Comparison of ENCODE assay signal across 1 cellular context in the genomic region with DNA sequence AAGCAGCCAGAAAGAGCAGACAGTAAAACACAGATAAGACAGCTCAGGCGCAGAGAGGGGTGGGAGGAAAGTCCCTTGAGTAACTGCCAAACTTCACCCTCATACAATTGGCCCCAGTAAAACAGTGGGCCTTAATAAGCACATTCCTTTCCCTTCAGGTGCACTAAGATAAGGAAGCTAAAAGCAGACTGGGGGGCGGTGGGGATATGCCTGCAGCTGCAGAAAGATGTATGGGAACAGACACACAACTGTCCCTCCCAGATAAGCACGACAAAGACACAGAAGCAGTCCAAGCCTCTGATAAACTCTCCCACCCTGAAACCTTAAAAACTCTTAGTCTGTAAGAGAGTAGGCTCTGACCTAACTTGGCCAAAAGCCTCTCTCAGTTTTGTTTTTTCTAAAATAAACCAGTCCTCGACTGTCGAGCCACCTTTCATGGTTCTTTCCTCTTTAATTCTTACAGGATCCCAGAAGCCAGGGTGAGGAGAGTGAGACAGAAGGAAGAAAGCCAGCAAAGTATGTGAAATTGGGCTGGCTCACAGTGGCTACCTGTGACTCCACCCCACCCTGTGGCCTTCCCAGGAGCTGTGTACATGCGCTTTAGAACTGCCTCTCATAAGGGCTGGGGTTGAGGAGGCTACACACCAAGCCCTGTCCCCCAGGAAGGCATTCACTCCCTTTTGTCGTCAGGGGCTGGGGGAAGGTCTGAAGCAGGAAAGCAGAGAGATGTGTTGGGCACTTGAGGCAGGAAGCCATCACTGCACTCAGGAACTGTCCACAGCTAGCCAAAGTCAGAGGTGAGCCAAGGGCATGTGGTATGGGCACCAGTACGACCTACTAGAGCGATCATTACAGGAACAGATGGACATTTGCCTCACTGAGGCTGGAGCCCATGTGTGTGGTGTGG.
TF ChIP-seq lines count a peak whose summit lies in the region.

No MANE protein-coding gene starts in this region.

TF ChIP-seq in K562, 482 proteins besides CTCF, POLR2A, EP300 and RAD21 (continued from another document and continues in another):
- no peak for TF ChIP-seq ZNF124 (CRISPR knock-in tag; IDR thresholded peaks at IDR 0.05)
- no peak for TF ChIP-seq GTF2F1 (IDR thresholded peaks at IDR 0.05; ENCODE audit: low read depth, low read length)
- TF ChIP-seq MBD2 (IDR thresholded peaks at IDR 0.05; ENCODE audit: borderline replicate concordance, low read depth), result peak; percentile 91
- no peak for TF ChIP-seq ZNF57 (CRISPR knock-in tag; IDR thresholded peaks at IDR 0.05)
- no peak for TF ChIP-seq EP400 (IDR thresholded peaks at IDR 0.05)
- 0 out of 2 replicates have a peak, but pooled peaks have one; percentile 40 for TF ChIP-seq KAT7 (CRISPR knock-in tag; IDR thresholded peaks at IDR 0.05; ENCODE audit: borderline replicate concordance)
- peak; percentile 54; the same call in 1 of the 2 replicates for TF ChIP-seq JUN (IDR thresholded peaks at IDR 0.05; ENCODE audit: borderline replicate concordance, low read depth, low read length)
- TF ChIP-seq JUN (CRISPR knock-in tag; IDR thresholded peaks at IDR 0.05; ENCODE audit: borderline replicate concordance), result no peak
- TF ChIP-seq MEF2A (IDR thresholded peaks at IDR 0.05; ENCODE audit: control insufficient read depth, low read depth, low read length), result peak; percentile 76
- peak; percentile 61; the same call in 1 of the 2 replicates for TF ChIP-seq ADNP (tag; IDR thresholded peaks at IDR 0.05)
- TF ChIP-seq, protein P1, sequence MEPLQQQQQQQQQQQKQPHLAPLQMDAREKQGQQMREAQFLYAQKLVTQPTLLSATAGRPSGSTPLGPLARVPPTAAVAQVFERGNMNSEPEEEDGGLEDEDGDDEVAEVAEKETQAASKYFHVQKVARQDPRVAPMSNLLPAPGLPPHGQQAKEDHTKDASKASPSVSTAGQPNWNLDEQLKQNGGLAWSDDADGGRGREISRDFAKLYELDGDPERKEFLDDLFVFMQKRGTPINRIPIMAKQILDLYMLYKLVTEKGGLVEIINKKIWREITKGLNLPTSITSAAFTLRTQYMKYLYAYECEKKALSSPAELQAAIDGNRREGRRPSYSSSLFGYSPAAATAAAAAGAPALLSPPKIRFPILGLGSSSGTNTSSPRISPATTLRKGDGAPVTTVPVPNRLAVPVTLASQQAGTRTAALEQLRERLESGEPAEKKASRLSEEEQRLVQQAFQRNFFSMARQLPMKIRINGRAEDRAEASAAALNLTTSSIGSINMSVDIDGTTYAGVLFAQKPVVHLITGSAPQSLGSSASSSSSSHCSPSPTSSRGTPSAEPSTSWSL (CRISPR knock-in tag; IDR thresholded peaks at IDR 0.05; ENCODE audit: borderline replicate concordance), result no peak
- TF ChIP-seq, protein P2, sequence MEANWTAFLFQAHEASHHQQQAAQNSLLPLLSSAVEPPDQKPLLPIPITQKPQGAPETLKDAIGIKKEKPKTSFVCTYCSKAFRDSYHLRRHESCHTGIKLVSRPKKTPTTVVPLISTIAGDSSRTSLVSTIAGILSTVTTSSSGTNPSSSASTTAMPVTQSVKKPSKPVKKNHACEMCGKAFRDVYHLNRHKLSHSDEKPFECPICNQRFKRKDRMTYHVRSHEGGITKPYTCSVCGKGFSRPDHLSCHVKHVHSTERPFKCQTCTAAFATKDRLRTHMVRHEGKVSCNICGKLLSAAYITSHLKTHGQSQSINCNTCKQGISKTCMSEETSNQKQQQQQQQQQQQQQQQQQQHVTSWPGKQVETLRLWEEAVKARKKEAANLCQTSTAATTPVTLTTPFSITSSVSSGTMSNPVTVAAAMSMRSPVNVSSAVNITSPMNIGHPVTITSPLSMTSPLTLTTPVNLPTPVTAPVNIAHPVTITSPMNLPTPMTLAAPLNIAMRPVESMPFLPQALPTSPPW (CRISPR knock-in tag; IDR thresholded peaks at IDR 0.05), result peak; percentile 94
- TF ChIP-seq MAZ (CRISPR knock-in tag; conservative IDR thresholded peaks at IDR 0.05 in 1 of 2, IDR thresholded peaks at IDR 0.05 in 1 of 2), result peak; percentile 84 to 93
- TF ChIP-seq, protein P3, sequence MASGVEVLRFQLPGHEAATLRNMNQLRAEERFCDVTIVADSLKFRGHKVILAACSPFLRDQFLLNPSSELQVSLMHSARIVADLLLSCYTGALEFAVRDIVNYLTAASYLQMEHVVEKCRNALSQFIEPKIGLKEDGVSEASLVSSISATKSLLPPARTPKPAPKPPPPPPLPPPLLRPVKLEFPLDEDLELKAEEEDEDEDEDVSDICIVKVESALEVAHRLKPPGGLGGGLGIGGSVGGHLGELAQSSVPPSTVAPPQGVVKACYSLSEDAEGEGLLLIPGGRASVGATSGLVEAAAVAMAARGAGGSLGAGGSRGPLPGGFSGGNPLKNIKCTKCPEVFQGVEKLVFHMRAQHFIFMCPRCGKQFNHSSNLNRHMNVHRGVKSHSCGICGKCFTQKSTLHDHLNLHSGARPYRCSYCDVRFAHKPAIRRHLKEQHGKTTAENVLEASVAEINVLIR (CRISPR knock-in tag; IDR thresholded peaks at IDR 0.05), result peak; percentile 60; the same call in 1 of the 2 replicates
- no peak for TF ChIP-seq PCBP2 (IDR thresholded peaks at IDR 0.05; ENCODE audit: low read depth, low read length, poor library complexity, severe bottlenecking)
- 0 out of 2 replicates have a peak, but pooled peaks have one; percentile 45 for TF ChIP-seq NCOA6 (IDR thresholded peaks at IDR 0.05)
- TF ChIP-seq, protein P4, sequence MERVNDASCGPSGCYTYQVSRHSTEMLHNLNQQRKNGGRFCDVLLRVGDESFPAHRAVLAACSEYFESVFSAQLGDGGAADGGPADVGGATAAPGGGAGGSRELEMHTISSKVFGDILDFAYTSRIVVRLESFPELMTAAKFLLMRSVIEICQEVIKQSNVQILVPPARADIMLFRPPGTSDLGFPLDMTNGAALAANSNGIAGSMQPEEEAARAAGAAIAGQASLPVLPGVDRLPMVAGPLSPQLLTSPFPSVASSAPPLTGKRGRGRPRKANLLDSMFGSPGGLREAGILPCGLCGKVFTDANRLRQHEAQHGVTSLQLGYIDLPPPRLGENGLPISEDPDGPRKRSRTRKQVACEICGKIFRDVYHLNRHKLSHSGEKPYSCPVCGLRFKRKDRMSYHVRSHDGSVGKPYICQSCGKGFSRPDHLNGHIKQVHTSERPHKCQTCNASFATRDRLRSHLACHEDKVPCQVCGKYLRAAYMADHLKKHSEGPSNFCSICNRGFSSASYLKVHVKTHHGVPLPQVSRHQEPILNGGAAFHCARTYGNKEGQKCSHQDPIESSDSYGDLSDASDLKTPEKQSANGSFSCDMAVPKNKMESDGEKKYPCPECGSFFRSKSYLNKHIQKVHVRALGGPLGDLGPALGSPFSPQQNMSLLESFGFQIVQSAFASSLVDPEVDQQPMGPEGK (CRISPR knock-in tag; IDR thresholded peaks at IDR 0.05; ENCODE audit: borderline replicate concordance), result 0 out of 2 replicates have a peak, but pooled peaks have one; percentile 55
- TF ChIP-seq, protein P5, sequence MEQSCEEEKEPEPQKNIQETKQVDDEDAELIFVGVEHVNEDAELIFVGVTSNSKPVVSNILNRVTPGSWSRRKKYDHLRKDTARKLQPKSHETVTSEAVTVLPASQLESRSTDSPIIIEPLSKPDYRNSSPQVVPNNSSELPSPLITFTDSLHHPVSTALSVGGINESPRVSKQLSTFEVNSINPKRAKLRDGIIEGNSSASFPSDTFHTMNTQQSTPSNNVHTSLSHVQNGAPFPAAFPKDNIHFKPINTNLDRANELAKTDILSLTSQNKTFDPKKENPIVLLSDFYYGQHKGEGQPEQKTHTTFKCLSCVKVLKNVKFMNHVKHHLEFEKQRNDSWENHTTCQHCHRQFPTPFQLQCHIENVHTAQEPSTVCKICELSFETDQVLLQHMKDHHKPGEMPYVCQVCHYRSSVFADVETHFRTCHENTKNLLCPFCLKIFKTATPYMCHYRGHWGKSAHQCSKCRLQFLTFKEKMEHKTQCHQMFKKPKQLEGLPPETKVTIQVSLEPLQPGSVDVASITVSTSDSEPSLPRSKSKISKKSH (CRISPR knock-in tag; IDR thresholded peaks at IDR 0.05), result no peak
- no peak for TF ChIP-seq TFAM (CRISPR knock-in tag; conservative IDR thresholded peaks at IDR 0.05)
- peak; percentile 96 for TF ChIP-seq ZNF311 (CRISPR knock-in tag; IDR thresholded peaks at IDR 0.05)
- peak; percentile 83; the same call in 1 of the 2 replicates for TF ChIP-seq KLF13 (tag; IDR thresholded peaks at IDR 0.05; ENCODE audit: borderline replicate concordance, low read depth)
- TF ChIP-seq SLC30A9 (CRISPR knock-in tag; IDR thresholded peaks at IDR 0.05), result no peak
- peak; percentile 54; the same call in 1 of the 2 replicates for TF ChIP-seq ZKSCAN1 (IDR thresholded peaks at IDR 0.05; ENCODE audit: low read depth, low read length)
- no peak for TF ChIP-seq ZKSCAN3 (CRISPR knock-in tag; IDR thresholded peaks at IDR 0.05)
- peak; percentile 67; the same call in 1 of the 2 replicates for TF ChIP-seq ZNF354B (CRISPR knock-in tag; IDR thresholded peaks at IDR 0.05)
- peak; percentile 100 for TF ChIP-seq ARID1B (IDR thresholded peaks at IDR 0.05)
- no peak for TF ChIP-seq ZFP1 (CRISPR knock-in tag; IDR thresholded peaks at IDR 0.05)
- peak; percentile 92 for TF ChIP-seq BACH1 (tag; IDR thresholded peaks at IDR 0.05)
- 0 out of 2 replicates have a peak, but pooled peaks have one; percentile 18 for TF ChIP-seq ERF (CRISPR knock-in tag; IDR thresholded peaks at IDR 0.05)
- TF ChIP-seq, protein P6, sequence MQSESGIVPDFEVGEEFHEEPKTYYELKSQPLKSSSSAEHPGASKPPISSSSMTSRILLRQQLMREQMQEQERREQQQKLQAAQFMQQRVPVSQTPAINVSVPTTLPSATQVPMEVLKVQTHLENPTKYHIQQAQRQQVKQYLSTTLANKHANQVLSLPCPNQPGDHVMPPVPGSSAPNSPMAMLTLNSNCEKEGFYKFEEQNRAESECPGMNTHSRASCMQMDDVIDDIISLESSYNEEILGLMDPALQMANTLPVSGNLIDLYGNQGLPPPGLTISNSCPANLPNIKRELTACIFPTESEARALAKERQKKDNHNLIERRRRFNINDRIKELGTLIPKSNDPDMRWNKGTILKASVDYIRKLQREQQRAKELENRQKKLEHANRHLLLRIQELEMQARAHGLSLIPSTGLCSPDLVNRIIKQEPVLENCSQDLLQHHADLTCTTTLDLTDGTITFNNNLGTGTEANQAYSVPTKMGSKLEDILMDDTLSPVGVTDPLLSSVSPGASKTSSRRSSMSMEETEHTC (IDR thresholded peaks at IDR 0.05), result peak; percentile 66; the same call in 1 of the 2 replicates
- no peak for TF ChIP-seq ZNF174 (CRISPR knock-in tag; IDR thresholded peaks at IDR 0.05)
- TF ChIP-seq DACH1 (IDR thresholded peaks at IDR 0.05; ENCODE audit: partially characterized antibody), result peak; percentile 52
- TF ChIP-seq ELF1 (tag; IDR thresholded peaks at IDR 0.05), result peak; percentile 66; the same call in 1 of the 2 replicates
- peak; percentile 91 for TF ChIP-seq SMAD1 (IDR thresholded peaks at IDR 0.05; ENCODE audit: low read depth, low read length, partially characterized antibody)
- TF ChIP-seq CREB1 (IDR thresholded peaks at IDR 0.05), result peak; percentile 80
- TF ChIP-seq CREB1 (CRISPR knock-in tag; IDR thresholded peaks at IDR 0.05), result no peak; the same call in 1 of the 2 replicates
- 0 out of 2 replicates have a peak, but pooled peaks have one; percentile 78 for TF ChIP-seq ZC3H8 (IDR thresholded peaks at IDR 0.05)
- TF ChIP-seq, protein P7, sequence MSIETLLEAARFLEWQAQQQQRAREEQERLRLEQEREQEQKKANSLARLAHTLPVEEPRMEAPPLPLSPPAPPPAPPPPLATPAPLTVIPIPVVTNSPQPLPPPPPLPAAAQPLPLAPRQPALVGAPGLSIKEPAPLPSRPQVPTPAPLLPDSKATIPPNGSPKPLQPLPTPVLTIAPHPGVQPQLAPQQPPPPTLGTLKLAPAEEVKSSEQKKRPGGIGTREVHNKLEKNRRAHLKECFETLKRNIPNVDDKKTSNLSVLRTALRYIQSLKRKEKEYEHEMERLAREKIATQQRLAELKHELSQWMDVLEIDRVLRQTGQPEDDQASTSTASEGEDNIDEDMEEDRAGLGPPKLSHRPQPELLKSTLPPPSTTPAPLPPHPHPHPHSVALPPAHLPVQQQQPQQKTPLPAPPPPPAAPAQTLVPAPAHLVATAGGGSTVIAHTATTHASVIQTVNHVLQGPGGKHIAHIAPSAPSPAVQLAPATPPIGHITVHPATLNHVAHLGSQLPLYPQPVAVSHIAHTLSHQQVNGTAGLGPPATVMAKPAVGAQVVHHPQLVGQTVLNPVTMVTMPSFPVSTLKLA (conservative IDR thresholded peaks at IDR 0.05), result peak in 1 of 2 experiments; percentile 90; a peak in 3 of 4 replicates
- peak; percentile 100 for TF ChIP-seq KLF16 (IDR thresholded peaks at IDR 0.05)
- TF ChIP-seq, protein P8, sequence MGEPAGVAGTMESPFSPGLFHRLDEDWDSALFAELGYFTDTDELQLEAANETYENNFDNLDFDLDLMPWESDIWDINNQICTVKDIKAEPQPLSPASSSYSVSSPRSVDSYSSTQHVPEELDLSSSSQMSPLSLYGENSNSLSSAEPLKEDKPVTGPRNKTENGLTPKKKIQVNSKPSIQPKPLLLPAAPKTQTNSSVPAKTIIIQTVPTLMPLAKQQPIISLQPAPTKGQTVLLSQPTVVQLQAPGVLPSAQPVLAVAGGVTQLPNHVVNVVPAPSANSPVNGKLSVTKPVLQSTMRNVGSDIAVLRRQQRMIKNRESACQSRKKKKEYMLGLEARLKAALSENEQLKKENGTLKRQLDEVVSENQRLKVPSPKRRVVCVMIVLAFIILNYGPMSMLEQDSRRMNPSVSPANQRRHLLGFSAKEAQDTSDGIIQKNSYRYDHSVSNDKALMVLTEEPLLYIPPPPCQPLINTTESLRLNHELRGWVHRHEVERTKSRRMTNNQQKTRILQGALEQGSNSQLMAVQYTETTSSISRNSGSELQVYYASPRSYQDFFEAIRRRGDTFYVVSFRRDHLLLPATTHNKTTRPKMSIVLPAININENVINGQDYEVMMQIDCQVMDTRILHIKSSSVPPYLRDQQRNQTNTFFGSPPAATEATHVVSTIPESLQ (CRISPR knock-in tag; IDR thresholded peaks at IDR 0.05), result no peak
- peak; percentile 69; the same call in 1 of the 2 replicates for TF ChIP-seq ZNF444 (CRISPR knock-in tag; IDR thresholded peaks at IDR 0.05)
- no peak for TF ChIP-seq ZFP30 (CRISPR knock-in tag; IDR thresholded peaks at IDR 0.05; ENCODE audit: borderline replicate concordance)
